ENCODE assay signal across 35 cellular contexts in the genomic region with DNA sequence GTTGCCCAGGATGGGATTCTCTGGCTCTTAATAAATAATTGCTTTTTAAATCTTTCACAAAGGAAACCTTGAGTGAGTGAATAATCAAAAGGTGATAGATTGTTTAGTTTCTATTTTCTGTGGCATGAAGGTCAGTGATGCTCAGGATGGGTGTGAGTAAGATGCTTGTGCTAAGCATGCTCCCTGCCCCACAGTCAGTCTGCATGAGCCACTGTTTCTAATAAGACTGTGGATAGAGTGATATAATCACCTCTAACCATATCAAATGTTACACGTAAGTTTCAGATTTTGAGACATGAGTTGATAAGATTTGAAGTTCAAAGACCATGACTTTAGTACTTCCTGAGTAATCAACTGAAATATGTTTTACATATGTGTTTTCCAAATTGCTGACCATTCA. TPM values are rescaled to one million over a fixed set of nuclear protein-coding genes. Genes with fewer than 3 reads are reported as not detected.
"Had no signal": no experiment of that assay in that cellular context is flagged by ENCODE, and none has a peak within 500 bp of the region (broad histone marks: within the 10 kb centered on the region; RNA-seq: fewer than 3 reads in every experiment).

No MANE protein-coding gene starts in this region.

- H3K4me1 ChIP-seq: esophagus squamous epithelium, gastrocnemius medialis, heart right ventricle, left lung, lower lobe of right lung had no signal

- H3K27ac ChIP-seq: epithelial cell of prostate, esophagus squamous epithelium, gastrocnemius medialis, heart right ventricle, left lung, lower lobe of right lung had no signal

- DNase-seq: cortex of kidney; effector CD8-positive, alpha-beta T cell; effector memory CD8-positive, alpha-beta T cell; endodermal cell; erythroblast; esophagus squamous epithelium; foreskin fibroblast; foreskin melanocyte; gastrocnemius medialis; glutamatergic neuron; head of caudate nucleus; heart right ventricle; hippocampal formation; left cardiac atrium; left lung; left ventricle myocardium superior; lower lobe of right lung; mesenchymal stem cell; mucosa of descending colon; naive B cell; naive thymus-derived CD8-positive, alpha-beta T cell had no signal

- FAIRE-seq: endometrium, islet of Langerhans, keratinocyte had no signal

- H3K9me3 ChIP-seq: esophagus squamous epithelium, gastrocnemius medialis, heart right ventricle, left lung, lower lobe of right lung, mucosa of descending colon had no signal

- H3K36me3 ChIP-seq: esophagus squamous epithelium, gastrocnemius medialis, heart right ventricle, left lung, lower lobe of right lung had no signal

- ATAC-seq: effector memory CD8-positive, alpha-beta T cell; esophagus mucosa; gastrocnemius medialis; heart right ventricle; left cardiac atrium; left lung; left ventricle myocardium superior; lower lobe of right lung; mucosa of descending colon; naive thymus-derived CD8-positive, alpha-beta T cell had no signal

- H3K36me3 Mint-ChIP-seq: mesothelial cell of epicardium, naive B cell had no signal

- H3K27ac Mint-ChIP-seq: dendritic cell treated with granulocyte-macrophage colony-stimulating factor and Interleukin-4, amounts not matched to agents 40 ng/mL and 50 ng/mL, for 4 days; effector memory CD8-positive, alpha-beta T cell; endodermal cell; mesothelial cell of epicardium; naive B cell; naive thymus-derived CD8-positive, alpha-beta T cell had no signal

- H3K27me3 ChIP-seq: esophagus squamous epithelium, gastrocnemius medialis, left lung had no signal

- H3K4me3 ChIP-seq: esophagus squamous epithelium, gastrocnemius medialis, heart right ventricle, left lung, lower lobe of right lung, mucosa of descending colon had no signal

- H3K9me3 Mint-ChIP-seq: dendritic cell treated with granulocyte-macrophage colony-stimulating factor and Interleukin-4, amounts not matched to agents 40 ng/mL and 50 ng/mL, for 4 days; effector memory CD8-positive, alpha-beta T cell; naive B cell; naive thymus-derived CD8-positive, alpha-beta T cell had no signal

RNA-seq across cellular contexts. Expression of a gene that starts 2.7 kb away (rescaled TPM):
- total RNA-seq: dermis microvascular lymphatic vessel endothelial cell, endodermal cell, esophagus mucosa, esophagus squamous epithelium, gastrocnemius medialis, glomerular endothelial cell, heart right ventricle, kidney epithelial cell, left cardiac atrium, left lung, left ventricle myocardium superior, lower leg skin, lower lobe of right lung, lung microvascular endothelial cell, mesenteric fat pad, mesothelial cell of epicardium, mucosa of descending colon, myocyte had no signal
- polyA plus RNA-seq: heart right ventricle; keratinocyte; naive thymus-derived CD8-positive, alpha-beta T cell had no signal

RNA-seq across cellular contexts. Expression of a gene that starts 21.1 kb away (rescaled TPM):
- total RNA-seq: dermis microvascular lymphatic vessel endothelial cell; endodermal cell; esophagus mucosa; esophagus squamous epithelium; gastrocnemius medialis; glomerular endothelial cell; heart right ventricle; kidney epithelial cell; left cardiac atrium; left lung; left ventricle myocardium superior; lower leg skin; lower lobe of right lung; lung microvascular endothelial cell; mesenteric fat pad; mesothelial cell of epicardium; mucosa of descending colon; myocyte; naive thymus-derived CD8-positive, alpha-beta T cell had no signal
- polyA plus RNA-seq: heart right ventricle; keratinocyte; naive thymus-derived CD8-positive, alpha-beta T cell had no signal

RNA-seq across cellular contexts. Expression of a gene that starts 30.7 kb away (rescaled TPM):
- total RNA-seq: dermis microvascular lymphatic vessel endothelial cell; endodermal cell; esophagus mucosa; esophagus squamous epithelium; gastrocnemius medialis; glomerular endothelial cell; heart right ventricle; kidney epithelial cell; left cardiac atrium; left lung; left ventricle myocardium superior; lower leg skin; lower lobe of right lung; lung microvascular endothelial cell; mesenteric fat pad; mesothelial cell of epicardium; mucosa of descending colon; myocyte; naive thymus-derived CD8-positive, alpha-beta T cell had no signal
- polyA plus RNA-seq: heart right ventricle; keratinocyte; naive thymus-derived CD8-positive, alpha-beta T cell had no signal

RNA-seq across cellular contexts. Expression of a gene that starts 36.2 kb away (rescaled TPM):
- total RNA-seq: dermis microvascular lymphatic vessel endothelial cell, gastrocnemius medialis, glomerular endothelial cell, left cardiac atrium, left ventricle myocardium superior, lower lobe of right lung, lung microvascular endothelial cell, mesenteric fat pad had no signal
